Comparison of ENCODE assay signal across 8 cellular contexts in the genomic region with DNA sequence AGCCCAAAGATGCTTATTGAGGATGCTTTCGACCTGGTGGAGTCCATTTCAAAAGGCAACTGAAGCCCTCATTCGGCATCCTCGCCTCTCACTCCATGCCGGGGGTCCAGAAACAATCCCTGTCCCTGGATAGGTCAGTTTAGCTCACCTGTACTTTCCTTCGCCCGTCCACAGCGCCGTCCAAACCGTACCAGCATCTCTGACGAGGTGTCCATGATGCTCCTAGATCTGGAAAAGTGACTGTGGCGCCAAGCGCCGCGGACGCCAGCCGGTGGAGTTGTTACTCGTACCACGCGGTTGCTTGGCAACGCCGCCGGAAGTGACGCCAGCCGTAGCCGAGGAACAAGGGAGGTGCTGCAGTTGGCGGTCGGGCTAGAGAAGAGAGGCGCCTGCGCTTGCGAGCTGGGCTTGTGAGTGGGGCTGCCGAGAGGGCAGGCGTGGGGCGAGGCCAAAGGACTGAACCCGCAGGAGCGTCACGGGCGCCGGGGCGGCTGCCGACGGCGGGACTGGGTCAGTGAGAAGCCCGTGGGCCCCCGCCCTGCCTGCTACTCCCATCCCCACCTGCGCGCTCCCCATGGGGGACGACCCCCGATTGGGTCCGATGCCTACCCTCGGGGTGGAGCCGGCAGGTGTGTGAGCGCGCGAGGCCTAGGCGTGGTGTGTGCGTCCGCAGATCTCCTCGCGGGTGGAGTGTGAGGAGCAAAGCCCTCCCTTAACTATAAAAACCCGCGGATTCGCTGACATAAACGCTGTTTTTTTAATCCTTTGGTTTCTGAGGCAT. TPM values are rescaled to one million over a fixed set of nuclear protein-coding genes. Genes with fewer than 3 reads are reported as not detected.
DNase-seq lines count a peak whose midpoint lies in the region; ATAC-seq lines count a peak whose summit lies in the region.

Gene CFAP210 (minus strand): TSS at position 293 of the 781 bp plus-strand sequence. CDS start 78 bp downstream, at position 215.
A gene with protein sequence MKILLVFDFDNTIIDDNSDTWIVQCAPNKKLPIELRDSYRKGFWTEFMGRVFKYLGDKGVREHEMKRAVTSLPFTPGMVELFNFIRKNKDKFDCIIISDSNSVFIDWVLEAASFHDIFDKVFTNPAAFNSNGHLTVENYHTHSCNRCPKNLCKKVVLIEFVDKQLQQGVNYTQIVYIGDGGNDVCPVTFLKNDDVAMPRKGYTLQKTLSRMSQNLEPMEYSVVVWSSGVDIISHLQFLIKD (plus strand): TSS at position 357 of the 781 bp plus-strand sequence. CDS start 6,503 bp downstream, outside the sequence.

- peak within 1 kb of the TSS; percentile 87 to 97 for H3K4me3 Mint-ChIP-seq in effector memory CD8-positive, alpha-beta T cell

- H3K27ac Mint-ChIP-seq in effector memory CD8-positive, alpha-beta T cell: peak within 1 kb of the TSS; percentile 99 to 100

- H3K4me1 Mint-ChIP-seq in effector memory CD8-positive, alpha-beta T cell (ENCODE audit: low read depth in 2 of 2): peaks cover 4 to 14% of the 10 kb centered on the region in 2 donors

- peak; percentile 93 for DNase-seq in COLO829 (ENCODE audit: low spot score)
- DNase-seq in HT-29 (ENCODE audit: low spot score): peak; percentile 98
- DNase-seq in NK-92 treated with Interleukin-12 subunit alpha and Interleukin-12 subunit beta, amount 100 ng/mL, for 24 hours (lab: John Stamatoyannopoulos, UW): peak; percentile 96
- DNase-seq in activated CD8-positive, alpha-beta memory T cell treated with anti-CD3 and anti-CD28 coated beads for 4 hours (ENCODE audit: low read depth in 2 of 2): peak; percentile 98
- peak; percentile 99 for DNase-seq in effector memory CD8-positive, alpha-beta T cell
- peak; percentile 97 for DNase-seq in medulla oblongata (ENCODE audit: extremely low spot score)
- DNase-seq in stimulated activated CD4-positive, alpha-beta T cell treated with anti-CD3 and anti-CD28 coated beads, TNF-alpha, amount 100 ng/mL, for 48 hours (ENCODE audit: low read depth in 3 of 3): peak; percentile 94 to 97 (median 96)

- peaks cover 35% of the 10 kb centered on the region for H3K36me3 Mint-ChIP-seq in effector memory CD8-positive, alpha-beta T cell (ENCODE audit: insufficient read depth)

- H3K9me3 Mint-ChIP-seq in effector memory CD8-positive, alpha-beta T cell: peaks cover 0 to 6% of the 10 kb centered on the region in 2 donors

- peak; percentile 99 for ATAC-seq in GM21360 (IDR thresholded peaks at IDR 0.05; ENCODE audit: unreplicated experiment)
- peak; percentile 89 for ATAC-seq in effector memory CD8-positive, alpha-beta T cell (replicated peaks)

- H3K27me3 Mint-ChIP-seq in effector memory CD8-positive, alpha-beta T cell: no peaks in the 10 kb centered on the region

RNA-seq across cellular contexts. Expression of gene CFAP210, which starts in this region (rescaled TPM):
- not detected in 2 replicates for total RNA-seq in HT-29 (2014; rRNA removed; shearing (Covaris generic))

RNA-seq across cellular contexts. Expression of the second gene that starts in this region (rescaled TPM):
- total RNA-seq in HT-29 (2014; rRNA removed; shearing (Covaris generic)): 4.4 and 8.2 TPM in 2 replicates

Comparison
In these comparisons a context has a peak if more than half of its experiments do, and no peak if none do; other contexts are left out.
1. Peak in every context shown above with its lines: DNase-seq and ATAC-seq.